ENCODE assay signal across 12 cellular contexts in genomic region chr3:129595544-129596193, GRCh38. TPM values are rescaled to one million over a fixed set of nuclear protein-coding genes. Genes with fewer than 3 reads are reported as not detected.
DNase-seq lines count a peak whose midpoint lies in the region; FAIRE-seq and TF ChIP-seq lines count a peak whose summit lies in the region.
"Had no signal": no experiment of that assay in that cellular context is flagged by ENCODE, and none has a peak within 500 bp of the region (broad histone marks: within the 10 kb centered on the region; RNA-seq: fewer than 3 reads in every experiment).

No MANE protein-coding gene starts in this region.

- H3K4me3 ChIP-seq in AG10803 (ENCODE audit: low read length) (peak overlapping the region; percentile 35), kidney (ENCODE audit: low read length in 2 of 2) (peak overlapping the region in 1 of 2 donors; percentile 29), sigmoid colon (peak overlapping the region in 2 of 4 donors; percentile 11 to 21)

- no peaks in the 10 kb centered on the region for H3K36me3 ChIP-seq in kidney (ENCODE audit: control insufficient read depth in 1 of 2, insufficient read depth in 2 of 2, low read length in 2 of 2)
- no peaks in the 10 kb centered on the region for H3K36me3 ChIP-seq in sigmoid colon

- H3K4me1 ChIP-seq in kidney (ENCODE audit: control insufficient read depth in 1 of 2, insufficient read depth in 1 of 2, low read depth in 1 of 2, low read length in 2 of 2) (peaks cover 31 to 73% of the 10 kb centered on the region in 2 donors), sigmoid colon (peaks cover 0 to 92% (median 76%) of the 10 kb centered on the region in 4 donors)

- H3K9me3 ChIP-seq in kidney (ENCODE audit: control insufficient read depth in 1 of 2, low read length in 2 of 2) (no peaks in the 10 kb centered on the region), sigmoid colon (no peaks in the 10 kb centered on the region)

- FAIRE-seq in kidney (lab: Jason Lieb, UNC) = no peak

- TF ChIP-seq CTCF in AG10803 (conservative IDR thresholded peaks at IDR 0.05; ENCODE audit: low read length) (no peak), kidney (IDR thresholded peaks at IDR 0.05; ENCODE audit: borderline replicate concordance, extremely low read depth, insufficient read depth) (no peak), sigmoid colon (IDR thresholded peaks at IDR 0.05) (no peak)

- intact Hi-C loops in kidney (cut with DNase I) (no loop called here), sigmoid colon (cut with DNase I) (loop anchor here (5.0 kb wide), 1 partner anchor 33 kb away; no protein-coding TSS in a partner anchor)

- no peak for TF ChIP-seq POLR2A in sigmoid colon (IDR thresholded peaks at IDR 0.05)

- 72 to 81% methylated on average over 10 of the region's 10 CpGs for WGBS in sigmoid colon, 2 donors

- DNase-seq in AG10803 (ENCODE audit: low read depth) (peak; percentile 49), kidney (no peak), sigmoid colon (no peak), putamen (ENCODE audit: low spot score) (no peak), GM03348 (ENCODE audit: low spot score) (no peak)
- no peak for DNase-seq in activated CD4-positive, CD25-positive, alpha-beta regulatory T cell treated with anti-CD3 and anti-CD28 coated beads, Interleukin-2, amount 50 U/mL, for 72 hours
- no peak for DNase-seq in stimulated activated CD4-positive, alpha-beta T cell treated with anti-CD3 and anti-CD28 coated beads, Interleukin-2, amount 100 ng/mL, for 24 hours
- DNase-seq: NCI-H1105; stimulated activated naive CD4-positive, alpha-beta T cell treated with Interleukin-2 at 50 U/mL for 16 hours had no signal

- H3K27ac ChIP-seq in angular gyrus (ENCODE audit: low read depth, low read length) (peak overlapping the region; percentile 94), kidney (ENCODE audit: low read depth in 2 of 2, low read length in 2 of 2) (peak overlapping the region; percentile 59 to 91), sigmoid colon (peak overlapping the region; percentile 72 to 82 (median 78))
- H3K27ac ChIP-seq: C4-2B had no signal

- TF ChIP-seq EP300 in sigmoid colon (IDR thresholded peaks at IDR 0.05) = no peak

- no peaks in the 10 kb centered on the region for H3K27me3 ChIP-seq in sigmoid colon

- peak overlapping the region in 1 of 2 donors; percentile 51 for H3K9ac ChIP-seq in kidney (ENCODE audit: low read length in 2 of 2)

RNA-seq across cellular contexts. Expression of gene PLXND1, which starts 10.8 kb away (rescaled TPM):
- total RNA-seq in kidney (152 TPM), sigmoid colon (10 to 100 TPM; 36.9 to 77.0 (median 61.8) TPM)
- polyA plus RNA-seq in kidney (ENCODE audit: insufficient read depth, low read depth, low replicate concordance) (67.0 TPM), sigmoid colon (10 to 100 TPM in 2 of 3 donors, 1 to 10 TPM in 1; 9.6 to 42.0 (median 15.7) TPM)

RNA-seq across cellular contexts. Expression of gene H1-8, which starts 52.7 kb away (rescaled TPM):
- total RNA-seq in kidney (not detected), sigmoid colon (not detected)
- polyA plus RNA-seq in kidney (ENCODE audit: insufficient read depth, low read depth, low replicate concordance) (not detected), sigmoid colon (not detected)
- polyA plus RNA-seq: adipose tissue had no signal
